Comparison of ENCODE assay signal across 1 cellular context in the genomic region with DNA sequence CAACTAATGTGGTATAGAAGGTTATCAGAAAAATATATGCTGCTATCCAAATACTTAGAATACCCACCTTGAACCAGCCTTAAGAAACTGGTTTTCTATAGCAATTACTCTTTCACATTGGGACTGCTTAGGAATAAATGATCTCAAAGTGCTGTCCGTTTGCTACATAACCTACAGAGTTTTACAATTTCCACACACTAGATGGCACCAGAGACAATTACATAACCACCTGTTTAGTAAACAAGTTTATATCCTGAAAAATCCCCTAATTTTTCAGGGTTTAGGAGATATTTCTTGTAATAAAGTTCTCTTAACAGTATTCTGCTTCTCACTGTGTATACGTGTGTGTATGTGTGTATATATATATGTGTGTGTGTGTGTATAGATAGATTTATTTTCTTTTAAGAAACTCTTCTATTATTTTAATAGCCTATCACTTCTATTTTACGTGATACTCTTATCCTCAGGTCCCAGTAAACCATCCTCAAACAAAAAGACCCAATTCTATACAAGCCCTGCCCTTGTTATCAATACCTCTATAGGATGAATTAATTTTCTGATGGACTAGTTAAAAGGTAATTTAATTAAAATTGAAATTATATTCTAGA.
TF ChIP-seq lines count a peak whose summit lies in the region.

No MANE protein-coding gene starts in this region.

TF ChIP-seq in H1, 55 proteins besides CTCF, POLR2A, EP300 and RAD21:
- no peak for TF ChIP-seq POU5F1 (IDR thresholded peaks at IDR 0.05; ENCODE audit: low read depth, low read length)
- TF ChIP-seq ZNF274 (IDR thresholded peaks at IDR 0.05; ENCODE audit: borderline replicate concordance, extremely low read depth, low read length): no peak
- TF ChIP-seq KDM4A (IDR thresholded peaks at IDR 0.05; ENCODE audit: low read depth, low read length, severe bottlenecking): no peak
- no peak for TF ChIP-seq EGR1 (IDR thresholded peaks at IDR 0.05; ENCODE audit: borderline replicate concordance, low read depth, low read length)
- TF ChIP-seq CHD2 (IDR thresholded peaks at IDR 0.05; ENCODE audit: low read length): no peak
